ENCODE assay signal across 11 cellular contexts in genomic region chr6:169970306-169970988, GRCh38.
DNase-seq lines count a peak whose midpoint lies in the region; ATAC-seq and TF ChIP-seq lines count a peak whose summit lies in the region.
"Had no signal": no experiment of that assay in that cellular context is flagged by ENCODE, and none has a peak within 500 bp of the region (broad histone marks: within the 10 kb centered on the region; RNA-seq: fewer than 3 reads in every experiment).

No MANE protein-coding gene starts in this region.

- H3K4me3 ChIP-seq in sigmoid colon = no peak overlapping the region
- no peak overlapping the region for H3K4me3 ChIP-seq in prostate gland
- no peak overlapping the region for H3K4me3 ChIP-seq in gastroesophageal sphincter

- H3K4me1 ChIP-seq in sigmoid colon (no peaks in the 10 kb centered on the region), prostate gland (replicated peaks) (no peaks in the 10 kb centered on the region), gastroesophageal sphincter (no peaks in the 10 kb centered on the region)

- intact Hi-C loops in sigmoid colon (cut with DNase I) = no loop called here
- intact Hi-C loops in prostate gland (cut with DNase I) = no loop called here

- TF ChIP-seq EP300 in sigmoid colon (IDR thresholded peaks at IDR 0.05) = no peak
- no peak for TF ChIP-seq EP300 in gastroesophageal sphincter (IDR thresholded peaks at IDR 0.05)

- H3K36me3 ChIP-seq in sigmoid colon = no peaks in the 10 kb centered on the region
- no peaks in the 10 kb centered on the region for H3K36me3 ChIP-seq in prostate gland
- no peaks in the 10 kb centered on the region for H3K36me3 ChIP-seq in gastroesophageal sphincter

- DNase-seq in activated CD8-positive, alpha-beta memory T cell treated with anti-CD3 and anti-CD28 coated beads for 24 hours = peak; percentile 50
- DNase-seq in activated CD8-positive, alpha-beta memory T cell treated with anti-CD3 and anti-CD28 coated beads, Interleukin-2, amount 50 U/mL, for 4 hours = no peak
- DNase-seq in RPMI7951 (ENCODE audit: low read depth) (peak; percentile 53), left lobe of liver (ENCODE audit: low spot score) (peak; percentile 45), sigmoid colon (peak; percentile 55), prostate gland (ENCODE audit: low spot score) (no peak), middle frontal gyrus (ENCODE audit: extremely low spot score, low spot score) (no peak)
- DNase-seq: NCI-H1048, NCI-H526, T-helper 9 cell had no signal

- TF ChIP-seq CTCF in sigmoid colon (IDR thresholded peaks at IDR 0.05) (no peak), prostate gland (IDR thresholded peaks at IDR 0.05) (no peak), gastroesophageal sphincter (IDR thresholded peaks at IDR 0.05) (no peak)

- H3K27ac ChIP-seq in sigmoid colon (no peak overlapping the region), prostate gland (no peak overlapping the region), gastroesophageal sphincter (no peak overlapping the region)

- ATAC-seq in left lobe of liver (no peak), gastroesophageal sphincter (no peak)

- H3K27me3 ChIP-seq in sigmoid colon = no peaks in the 10 kb centered on the region
- no peaks in the 10 kb centered on the region for H3K27me3 ChIP-seq in prostate gland (replicated peaks; ENCODE audit: insufficient read depth)
- peaks cover 5% of the 10 kb centered on the region for H3K27me3 ChIP-seq in gastroesophageal sphincter

- TF ChIP-seq POLR2A in sigmoid colon (IDR thresholded peaks at IDR 0.05) = no peak
- TF ChIP-seq POLR2A in prostate gland (IDR thresholded peaks at IDR 0.05) = no peak
- no peak for TF ChIP-seq POLR2A in gastroesophageal sphincter (IDR thresholded peaks at IDR 0.05)

- WGBS in sigmoid colon, 2 donors = 50 to 83% methylated on average over 19 of the region's 19 CpGs
- WGBS in prostate gland = 89% methylated on average over 9 of the region's 19 CpGs
- 83% methylated on average over 1 of the region's 19 CpGs; no CpG with 5 or more reads in 1 of the 2 donors for WGBS in gastroesophageal sphincter (ENCODE audit: low coverage in 1 of 2), 2 donors

- no peaks in the 10 kb centered on the region for H3K9me3 ChIP-seq in sigmoid colon
- H3K9me3 ChIP-seq in prostate gland = no peaks in the 10 kb centered on the region
- no peaks in the 10 kb centered on the region for H3K9me3 ChIP-seq in gastroesophageal sphincter

Comparison
In these comparisons a context has a peak if more than half of its experiments do, and no peak if none do; other contexts are left out.
1. DNase-seq: peak in activated CD8-positive, alpha-beta memory T cell treated with anti-CD3 and anti-CD28 coated beads for 24 hours (single experiment), RPMI7951 (single experiment), left lobe of liver (single experiment) and sigmoid colon (single experiment); none in activated CD8-positive, alpha-beta memory T cell treated with anti-CD3 and anti-CD28 coated beads, Interleukin-2, amount 50 U/mL, for 4 hours (single experiment), prostate gland (single experiment) and middle frontal gyrus (single experiment).